ENCODE assay signal across 23 cellular contexts in the genomic region with DNA sequence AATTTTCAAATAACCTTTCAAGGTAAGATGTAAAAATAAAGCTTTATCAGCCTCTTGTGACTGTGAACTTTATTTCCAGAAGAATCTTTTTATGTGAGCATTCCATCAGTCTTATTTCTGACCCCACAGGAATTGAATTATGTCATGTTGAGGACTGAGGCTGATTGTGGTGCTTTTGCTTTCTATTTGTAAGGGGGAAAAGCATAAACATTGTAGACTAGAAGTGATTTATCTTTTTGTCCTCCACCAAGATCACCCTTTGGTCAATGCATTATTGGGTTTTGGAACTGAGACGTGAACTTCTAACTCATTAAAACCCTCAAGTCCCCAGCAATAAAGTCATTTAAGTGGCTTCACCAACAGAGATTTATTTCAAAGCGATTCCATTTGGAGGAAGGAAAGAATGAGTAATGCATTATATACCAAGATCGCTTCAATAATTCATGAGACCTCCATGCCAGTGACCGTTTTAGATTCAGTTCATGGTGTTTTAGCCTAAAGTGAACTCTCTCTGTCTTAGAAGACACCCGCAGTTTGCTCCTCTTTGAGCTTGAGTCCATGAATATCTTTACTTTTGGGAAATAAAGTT.
DNase-seq lines count a peak whose midpoint lies in the region; ATAC-seq and TF ChIP-seq lines count a peak whose summit lies in the region.
"Had no signal": no experiment of that assay in that cellular context is flagged by ENCODE, and none has a peak within 500 bp of the region (broad histone marks: within the 10 kb centered on the region; RNA-seq: fewer than 3 reads in every experiment).

No MANE protein-coding gene starts in this region.

- no peak for DNase-seq in left ventricle myocardium inferior
- no peak for DNase-seq in cardiac septum (ENCODE audit: low spot score)
- DNase-seq in esophagus muscularis mucosa (ENCODE audit: extremely low spot score): no peak
- no peak for DNase-seq in vagina (ENCODE audit: extremely low spot score in 2 of 2)
- DNase-seq in stimulated activated naive CD8-positive, alpha-beta T cell treated with anti-CD3 and anti-CD28 coated beads, Interleukin-15, amount 100 ng/mL, for 72 hours: no peak
- no peak for DNase-seq in HT-29 (ENCODE audit: low spot score)
- DNase-seq: activated CD4-positive, alpha-beta T cell treated with anti-CD3 and anti-CD28 coated beads, Interleukin-2, amount 50 U/mL, for 48 hours; activated gamma-delta T cell; C1 segment of cervical spinal cord; central memory CD4-positive, alpha-beta T cell; effector CD4-positive, alpha-beta T cell; MM.1S; NCI-H1694; NCI-H2227 treated with DMSO at 0.1 percent for 48 hours; PC-9; retina; stimulated activated CD4-positive, alpha-beta T cell treated with anti-CD3 and anti-CD28 coated beads, Interleukin-12 subunit alpha, Interleukin-12 subunit beta, amount 100 ng/mL, for 4 hours; T-helper 2 cell had no signal

- H3K36me3 ChIP-seq in left ventricle myocardium inferior: no peaks in the 10 kb centered on the region
- no peaks in the 10 kb centered on the region for H3K36me3 ChIP-seq in esophagus muscularis mucosa
- peaks cover 17% of the 10 kb centered on the region for H3K36me3 ChIP-seq in neutrophil
- H3K36me3 ChIP-seq in vagina: no peaks in the 10 kb centered on the region
- H3K36me3 ChIP-seq: WERI-Rb-1 had no signal

- H3K27me3 ChIP-seq in left ventricle myocardium inferior (ENCODE audit: low read depth) (no peaks in the 10 kb centered on the region), esophagus muscularis mucosa (no peaks in the 10 kb centered on the region), neutrophil (no peaks in the 10 kb centered on the region), vagina (no peaks in the 10 kb centered on the region)

- no peak overlapping the region for H3K27ac Mint-ChIP-seq in stimulated activated naive CD8-positive, alpha-beta T cell treated with anti-CD3 and anti-CD28 coated beads, Interleukin-15, amount 100 ng/mL, for 72 hours

- intact Hi-C loops in left ventricle myocardium inferior (cut with micrococcal nuclease) (no loop called here), cardiac septum (cut with DNase I) (loop anchor here (5.0 kb wide), 1 partner anchor 142 kb away; no protein-coding TSS in a partner anchor), esophagus muscularis mucosa (cut with DNase I) (no loop called here), vagina (cut with DNase I) (no loop called here)

- H3K9me3 Mint-ChIP-seq in stimulated activated naive CD8-positive, alpha-beta T cell treated with anti-CD3 and anti-CD28 coated beads, Interleukin-15, amount 100 ng/mL, for 72 hours: peaks cover 0 to 4% of the 10 kb centered on the region in 2 donors

- H3K4me3 ChIP-seq in left ventricle myocardium inferior: no peak overlapping the region
- no peak overlapping the region for H3K4me3 ChIP-seq in esophagus muscularis mucosa
- no peak overlapping the region for H3K4me3 ChIP-seq in neutrophil (ENCODE audit: low read depth in 1 of 2, low read length in 1 of 2)
- H3K4me3 ChIP-seq in vagina: no peak overlapping the region
- H3K4me3 ChIP-seq: PC-9 had no signal

- no peak for ATAC-seq in HG03095 (IDR thresholded peaks at IDR 0.05; ENCODE audit: unreplicated experiment)
- no peak for ATAC-seq in stimulated activated naive CD8-positive, alpha-beta T cell treated with anti-CD3 and anti-CD28 coated beads, Interleukin-15, amount 100 ng/mL, for 72 hours

- WGBS in esophagus muscularis mucosa: 86% methylated on average over 5 of the region's 5 CpGs

- peaks cover 54% of the 10 kb centered on the region for H3K4me1 ChIP-seq in left ventricle myocardium inferior
- H3K4me1 ChIP-seq in esophagus muscularis mucosa: peaks cover 29 to 62% (median 47%) of the 10 kb centered on the region in 4 donors
- peaks cover 2 to 5% of the 10 kb centered on the region in 2 experiments for H3K4me1 ChIP-seq in neutrophil (ENCODE audit: control insufficient read depth in 1 of 2, insufficient read depth in 1 of 2, low read depth in 1 of 2, low read length in 1 of 2)
- peaks cover 41% of the 10 kb centered on the region for H3K4me1 ChIP-seq in vagina

- H3K4me1 Mint-ChIP-seq in stimulated activated naive CD8-positive, alpha-beta T cell treated with anti-CD3 and anti-CD28 coated beads, Interleukin-15, amount 100 ng/mL, for 72 hours: no peaks in the 10 kb centered on the region

- peak overlapping the region; percentile 78 for H3K27ac ChIP-seq in left ventricle myocardium inferior (replicated peaks)
- peak overlapping the region; percentile 70 to 81 (median 76) for H3K27ac ChIP-seq in esophagus muscularis mucosa (replicated peaks in 1 of 4)
- H3K27ac ChIP-seq in neutrophil: peak overlapping the region; percentile 56
- peak overlapping the region; percentile 71 for H3K27ac ChIP-seq in vagina
- H3K27ac ChIP-seq: HL-60, PC-9, WERI-Rb-1 had no signal

- TF ChIP-seq EP300 in esophagus muscularis mucosa (IDR thresholded peaks at IDR 0.05): no peak

- TF ChIP-seq POLR2A in esophagus muscularis mucosa (IDR thresholded peaks at IDR 0.05; ENCODE audit: low read depth) (no peak), vagina (IDR thresholded peaks at IDR 0.05) (no peak)

- H3K9me3 ChIP-seq in left ventricle myocardium inferior (replicated peaks) (no peaks in the 10 kb centered on the region), esophagus muscularis mucosa (no peaks in the 10 kb centered on the region), neutrophil (no peaks in the 10 kb centered on the region), vagina (no peaks in the 10 kb centered on the region)

- no peaks in the 10 kb centered on the region for H3K27me3 Mint-ChIP-seq in stimulated activated naive CD8-positive, alpha-beta T cell treated with anti-CD3 and anti-CD28 coated beads, Interleukin-15, amount 100 ng/mL, for 72 hours
- H3K27me3 Mint-ChIP-seq: IgD-negative memory B cell had no signal

- H3K4me3 Mint-ChIP-seq in stimulated activated naive CD8-positive, alpha-beta T cell treated with anti-CD3 and anti-CD28 coated beads, Interleukin-15, amount 100 ng/mL, for 72 hours: no peak overlapping the region
- H3K4me3 Mint-ChIP-seq: IgD-negative memory B cell had no signal

- TF ChIP-seq CTCF in left ventricle myocardium inferior (IDR thresholded peaks at IDR 0.05; ENCODE audit: borderline replicate concordance): no peak
- TF ChIP-seq CTCF in esophagus muscularis mucosa (IDR thresholded peaks at IDR 0.05): no peak
- TF ChIP-seq CTCF in neutrophil (IDR thresholded peaks at IDR 0.05): no peak
- no peak for TF ChIP-seq CTCF in vagina (IDR thresholded peaks at IDR 0.05)
